13 cellular contexts compared by ENCODE assay signal in genomic region chr16:73319747-73320146, GRCh38.
"Had no signal": no experiment of that assay in that cellular context is flagged by ENCODE, and none has a peak within 500 bp of the region (broad histone marks: within the 10 kb centered on the region; RNA-seq: fewer than 3 reads in every experiment).

No MANE protein-coding gene starts in this region.

- H3K36me3 ChIP-seq: brain microvascular endothelial cell, ovary had no signal

- FAIRE-seq: urothelium cell line had no signal

- H3K9me3 Mint-ChIP-seq: nephron had no signal

- DNase-seq: activated CD4-positive, alpha-beta T cell treated with anti-CD3 and anti-CD28 coated beads, Interleukin-2, amount 50 U/mL, for 1 hour; activated naive CD4-positive, alpha-beta T cell treated with Interleukin-2 at 50 U/mL for 16 hours; activated T-cell treated with anti-CD3 and anti-CD28 coated beads for 4 hours; brain microvascular endothelial cell; cerebellar nuclear complex; effector memory CD4-positive, alpha-beta T cell; foreskin keratinocyte; immature natural killer cell; ovary; stimulated activated CD4-positive, alpha-beta T cell treated with anti-CD3 and anti-CD28 coated beads, Interleukin-1b, Interleukin-23, amount 100 ng/mL, for 48 hours had no signal

- H3K4me3 ChIP-seq: ovary had no signal

- H3K36me3 Mint-ChIP-seq: immature natural killer cell had no signal

- H3K4me1 ChIP-seq: foreskin keratinocyte had no signal

- H3K4me1 Mint-ChIP-seq: activated T-helper 17 cell treated with anti-CD3 and anti-CD28 coated beads, Interleukin-2, amount 50 U/mL, for 72 hours; immature natural killer cell had no signal

- H3K4me3 Mint-ChIP-seq: activated T-helper 17 cell treated with anti-CD3 and anti-CD28 coated beads, Interleukin-2, amount 50 U/mL, for 72 hours; immature natural killer cell; nephron had no signal

- H3K27me3 ChIP-seq: brain microvascular endothelial cell, foreskin keratinocyte, ovary had no signal

- ATAC-seq: activated T-helper 17 cell treated with anti-CD3 and anti-CD28 coated beads, Interleukin-2, amount 50 U/mL, for 72 hours; foreskin keratinocyte had no signal

- H3K27ac ChIP-seq: brain microvascular endothelial cell, foreskin keratinocyte, ovary had no signal

- H3K27ac Mint-ChIP-seq: activated T-helper 17 cell treated with anti-CD3 and anti-CD28 coated beads, Interleukin-2, amount 50 U/mL, for 72 hours; immature natural killer cell; nephron had no signal

- H3K9me3 ChIP-seq: ovary had no signal
